ENCODE assay signal across 1 cellular context in the genomic region with DNA sequence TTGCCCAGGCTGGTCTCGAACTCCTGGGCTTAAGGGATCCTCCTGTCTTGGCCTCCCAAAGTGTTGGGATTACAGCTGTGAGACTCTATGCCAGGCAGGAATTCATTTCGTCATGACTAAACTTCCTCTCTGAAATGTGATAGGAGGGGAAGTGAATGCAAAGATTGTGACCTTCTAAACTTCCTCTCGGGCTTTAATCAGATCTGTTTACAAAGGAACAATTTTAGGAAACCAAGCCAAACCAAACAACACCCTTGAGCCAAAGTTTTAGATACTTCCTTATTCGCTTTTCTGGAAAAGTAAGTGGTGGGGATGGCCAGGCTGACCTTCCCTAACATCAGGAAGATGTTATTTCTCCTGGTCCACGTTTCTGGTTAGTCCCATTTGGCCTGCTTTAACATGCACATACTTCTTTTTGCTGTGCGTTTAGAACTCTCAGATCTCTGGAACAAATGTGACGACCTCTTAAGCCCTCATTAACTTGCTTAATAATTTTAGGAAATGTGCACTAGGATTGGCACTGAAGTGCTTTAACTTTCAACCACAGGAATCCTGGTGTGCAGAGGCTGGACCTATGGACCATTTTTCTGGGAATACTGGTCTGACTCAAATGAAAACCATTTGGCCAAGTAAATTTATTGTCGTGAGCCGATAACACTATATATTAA.
TF ChIP-seq lines count a peak whose summit lies in the region.

No MANE protein-coding gene starts in this region.

TF ChIP-seq in HepG2, 621 proteins besides CTCF, POLR2A, EP300 and RAD21 (continued from another document and continues in another):
- TF ChIP-seq TERF1 (CRISPR knock-in tag; IDR thresholded peaks at IDR 0.05) (no peak), ZMYM2 (CRISPR knock-in tag; IDR thresholded peaks at IDR 0.05) (peak; percentile 95), FOXA1 (IDR thresholded peaks at IDR 0.05) (no peak), FOXA1 (CRISPR knock-in tag; IDR thresholded peaks at IDR 0.05) (peak; percentile 48; the same call in 1 of the 2 replicates), ESRRA (CRISPR knock-in tag; IDR thresholded peaks at IDR 0.05; ENCODE audit: low read depth) (no peak), NKX3-1 (CRISPR knock-in tag; IDR thresholded peaks at IDR 0.05) (no peak), ZNF563 (CRISPR knock-in tag; IDR thresholded peaks at IDR 0.05) (no peak), DBP (CRISPR knock-in tag; IDR thresholded peaks at IDR 0.05; ENCODE audit: not compliant biosample characterization) (no peak), FOXC1 (CRISPR knock-in tag; IDR thresholded peaks at IDR 0.05; ENCODE audit: borderline replicate concordance) (no peak), SOX5 (CRISPR knock-in tag; IDR thresholded peaks at IDR 0.05; ENCODE audit: borderline replicate concordance) (0 out of 2 replicates have a peak, but pooled peaks have one; percentile 6), ZNF746 (CRISPR knock-in tag; IDR thresholded peaks at IDR 0.05) (no peak), ZNF460 (CRISPR knock-in tag; IDR thresholded peaks at IDR 0.05; ENCODE audit: borderline replicate concordance) (no peak), NONO (IDR thresholded peaks at IDR 0.05) (no peak), NONO (CRISPR knock-in tag; conservative IDR thresholded peaks at IDR 0.05) (no peak), ZNF879 (CRISPR knock-in tag; IDR thresholded peaks at IDR 0.05) (no peak), TMF1 (CRISPR knock-in tag; IDR thresholded peaks at IDR 0.05; ENCODE audit: low read depth) (no peak), ZNF546 (CRISPR knock-in tag; conservative IDR thresholded peaks at IDR 0.05) (no peak), CSRNP1 (CRISPR knock-in tag; IDR thresholded peaks at IDR 0.05) (no peak), CENPT (CRISPR knock-in tag; IDR thresholded peaks at IDR 0.05; ENCODE audit: low read depth) (no peak), RCOR2 (CRISPR knock-in tag; IDR thresholded peaks at IDR 0.05) (peak; percentile 90), MTA1 (CRISPR knock-in tag; IDR thresholded peaks at IDR 0.05; ENCODE audit: borderline replicate concordance) (no peak), ZNF720 (CRISPR knock-in tag; IDR thresholded peaks at IDR 0.05) (no peak), U2AF2 (IDR thresholded peaks at IDR 0.05; ENCODE audit: low read depth, low read length) (no peak), ZNF10 (CRISPR knock-in tag; IDR thresholded peaks at IDR 0.05; ENCODE audit: borderline replicate concordance, low read depth) (no peak), ATRX (CRISPR knock-in tag; IDR thresholded peaks at IDR 0.05; ENCODE audit: borderline replicate concordance) (no peak), HINFP (CRISPR knock-in tag; IDR thresholded peaks at IDR 0.05; ENCODE audit: low read depth) (no peak), ZBTB38 (CRISPR knock-in tag; IDR thresholded peaks at IDR 0.05) (no peak), ZNF275 (CRISPR knock-in tag; IDR thresholded peaks at IDR 0.05; ENCODE audit: borderline replicate concordance) (no peak), IRF9 (CRISPR knock-in tag; IDR thresholded peaks at IDR 0.05; ENCODE audit: borderline replicate concordance) (no peak), ZNF3 (CRISPR knock-in tag; IDR thresholded peaks at IDR 0.05) (no peak), KLF11 (CRISPR knock-in tag; IDR thresholded peaks at IDR 0.05) (no peak), POLR2AphosphoS5 (IDR thresholded peaks at IDR 0.05; ENCODE audit: low read depth, low read length) (no peak)
- TF ChIP-seq, protein P1, sequence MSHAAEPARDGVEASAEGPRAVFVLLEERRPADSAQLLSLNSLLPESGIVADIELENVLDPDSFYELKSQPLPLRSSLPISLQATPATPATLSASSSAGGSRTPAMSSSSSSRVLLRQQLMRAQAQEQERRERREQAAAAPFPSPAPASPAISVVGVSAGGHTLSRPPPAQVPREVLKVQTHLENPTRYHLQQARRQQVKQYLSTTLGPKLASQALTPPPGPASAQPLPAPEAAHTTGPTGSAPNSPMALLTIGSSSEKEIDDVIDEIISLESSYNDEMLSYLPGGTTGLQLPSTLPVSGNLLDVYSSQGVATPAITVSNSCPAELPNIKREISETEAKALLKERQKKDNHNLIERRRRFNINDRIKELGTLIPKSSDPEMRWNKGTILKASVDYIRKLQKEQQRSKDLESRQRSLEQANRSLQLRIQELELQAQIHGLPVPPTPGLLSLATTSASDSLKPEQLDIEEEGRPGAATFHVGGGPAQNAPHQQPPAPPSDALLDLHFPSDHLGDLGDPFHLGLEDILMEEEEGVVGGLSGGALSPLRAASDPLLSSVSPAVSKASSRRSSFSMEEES (CRISPR knock-in tag; IDR thresholded peaks at IDR 0.05) = no peak
- TF ChIP-seq, protein P2, sequence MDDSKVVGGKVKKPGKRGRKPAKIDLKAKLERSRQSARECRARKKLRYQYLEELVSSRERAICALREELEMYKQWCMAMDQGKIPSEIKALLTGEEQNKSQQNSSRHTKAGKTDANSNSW (CRISPR knock-in tag; IDR thresholded peaks at IDR 0.05; ENCODE audit: borderline replicate concordance) = no peak
- TF ChIP-seq, protein P3, sequence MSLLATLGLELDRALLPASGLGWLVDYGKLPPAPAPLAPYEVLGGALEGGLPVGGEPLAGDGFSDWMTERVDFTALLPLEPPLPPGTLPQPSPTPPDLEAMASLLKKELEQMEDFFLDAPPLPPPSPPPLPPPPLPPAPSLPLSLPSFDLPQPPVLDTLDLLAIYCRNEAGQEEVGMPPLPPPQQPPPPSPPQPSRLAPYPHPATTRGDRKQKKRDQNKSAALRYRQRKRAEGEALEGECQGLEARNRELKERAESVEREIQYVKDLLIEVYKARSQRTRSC (CRISPR knock-in tag; IDR thresholded peaks at IDR 0.05; ENCODE audit: low read depth) = no peak
- TF ChIP-seq, protein P4, sequence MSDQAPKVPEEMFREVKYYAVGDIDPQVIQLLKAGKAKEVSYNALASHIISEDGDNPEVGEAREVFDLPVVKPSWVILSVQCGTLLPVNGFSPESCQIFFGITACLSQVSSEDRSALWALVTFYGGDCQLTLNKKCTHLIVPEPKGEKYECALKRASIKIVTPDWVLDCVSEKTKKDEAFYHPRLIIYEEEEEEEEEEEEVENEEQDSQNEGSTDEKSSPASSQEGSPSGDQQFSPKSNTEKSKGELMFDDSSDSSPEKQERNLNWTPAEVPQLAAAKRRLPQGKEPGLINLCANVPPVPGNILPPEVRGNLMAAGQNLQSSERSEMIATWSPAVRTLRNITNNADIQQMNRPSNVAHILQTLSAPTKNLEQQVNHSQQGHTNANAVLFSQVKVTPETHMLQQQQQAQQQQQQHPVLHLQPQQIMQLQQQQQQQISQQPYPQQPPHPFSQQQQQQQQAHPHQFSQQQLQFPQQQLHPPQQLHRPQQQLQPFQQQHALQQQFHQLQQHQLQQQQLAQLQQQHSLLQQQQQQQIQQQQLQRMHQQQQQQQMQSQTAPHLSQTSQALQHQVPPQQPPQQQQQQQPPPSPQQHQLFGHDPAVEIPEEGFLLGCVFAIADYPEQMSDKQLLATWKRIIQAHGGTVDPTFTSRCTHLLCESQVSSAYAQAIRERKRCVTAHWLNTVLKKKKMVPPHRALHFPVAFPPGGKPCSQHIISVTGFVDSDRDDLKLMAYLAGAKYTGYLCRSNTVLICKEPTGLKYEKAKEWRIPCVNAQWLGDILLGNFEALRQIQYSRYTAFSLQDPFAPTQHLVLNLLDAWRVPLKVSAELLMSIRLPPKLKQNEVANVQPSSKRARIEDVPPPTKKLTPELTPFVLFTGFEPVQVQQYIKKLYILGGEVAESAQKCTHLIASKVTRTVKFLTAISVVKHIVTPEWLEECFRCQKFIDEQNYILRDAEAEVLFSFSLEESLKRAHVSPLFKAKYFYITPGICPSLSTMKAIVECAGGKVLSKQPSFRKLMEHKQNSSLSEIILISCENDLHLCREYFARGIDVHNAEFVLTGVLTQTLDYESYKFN (CRISPR knock-in tag; conservative IDR thresholded peaks at IDR 0.05) = peak; percentile 81
- TF ChIP-seq, protein P5, sequence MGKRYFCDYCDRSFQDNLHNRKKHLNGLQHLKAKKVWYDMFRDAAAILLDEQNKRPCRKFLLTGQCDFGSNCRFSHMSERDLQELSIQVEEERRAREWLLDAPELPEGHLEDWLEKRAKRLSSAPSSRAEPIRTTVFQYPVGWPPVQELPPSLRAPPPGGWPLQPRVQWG (CRISPR knock-in tag; IDR thresholded peaks at IDR 0.05; ENCODE audit: borderline replicate concordance, low read depth) = no peak
- TF ChIP-seq, protein P6, sequence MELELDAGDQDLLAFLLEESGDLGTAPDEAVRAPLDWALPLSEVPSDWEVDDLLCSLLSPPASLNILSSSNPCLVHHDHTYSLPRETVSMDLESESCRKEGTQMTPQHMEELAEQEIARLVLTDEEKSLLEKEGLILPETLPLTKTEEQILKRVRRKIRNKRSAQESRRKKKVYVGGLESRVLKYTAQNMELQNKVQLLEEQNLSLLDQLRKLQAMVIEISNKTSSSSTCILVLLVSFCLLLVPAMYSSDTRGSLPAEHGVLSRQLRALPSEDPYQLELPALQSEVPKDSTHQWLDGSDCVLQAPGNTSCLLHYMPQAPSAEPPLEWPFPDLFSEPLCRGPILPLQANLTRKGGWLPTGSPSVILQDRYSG (CRISPR knock-in tag; IDR thresholded peaks at IDR 0.05) = no peak
